Comparison of ENCODE assay signal across 16 cellular contexts in the genomic region with DNA sequence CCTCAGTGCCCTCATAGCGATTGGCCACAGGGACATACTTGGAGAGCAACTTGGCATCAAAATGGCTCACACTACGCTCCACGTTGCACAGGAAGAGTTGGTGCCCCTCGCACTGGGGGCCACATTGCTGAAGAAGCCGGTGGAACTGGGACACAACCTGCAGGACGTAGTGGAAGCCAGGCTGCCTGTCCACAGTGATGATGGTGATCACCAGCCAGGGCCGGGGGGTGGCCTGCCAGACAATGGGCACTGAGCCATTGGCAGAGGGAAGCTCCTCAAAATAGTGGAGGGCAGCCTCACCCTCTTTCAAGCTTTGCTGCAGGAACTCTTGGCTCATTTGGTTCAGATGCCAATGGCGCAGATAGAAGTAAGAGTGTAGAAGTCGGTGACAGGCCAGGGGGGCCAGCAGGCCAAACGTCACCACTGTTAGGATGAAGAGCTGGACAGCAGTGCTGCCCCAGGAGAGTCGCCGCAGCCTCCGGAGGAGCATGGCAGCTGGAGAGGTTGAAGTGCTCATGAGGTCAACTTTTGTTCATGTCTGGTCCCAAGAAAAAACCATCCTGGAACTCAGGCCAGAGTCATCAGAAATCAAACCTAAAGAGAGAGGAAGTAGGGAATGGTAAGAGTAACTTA. TPM values are rescaled to one million over a fixed set of nuclear protein-coding genes. Genes with fewer than 3 reads are reported as not detected.
DNase-seq lines count a peak whose midpoint lies in the region; ATAC-seq and TF ChIP-seq lines count a peak whose summit lies in the region.
"Had no signal": no experiment of that assay in that cellular context is flagged by ENCODE, and none has a peak within 500 bp of the region (broad histone marks: within the 10 kb centered on the region; RNA-seq: fewer than 3 reads in every experiment).

No MANE protein-coding gene starts in this region.

- H3K23ac ChIP-seq in IMR-90 (ENCODE audit: low read depth, low read length) (no peak overlapping the region), mesenchymal stem cell (ENCODE audit: low read length in 2 of 2) (no peak overlapping the region)

- TF ChIP-seq POLR2A in IMR-90 (IDR thresholded peaks at IDR 0.05; ENCODE audit: low read depth, low read length): no peak

- 0 out of 2 replicates have a peak overlapping the region, but pooled peaks have one; percentile 23 for H3K27ac ChIP-seq in IMR-90 (ENCODE audit: insufficient read depth, low read length)
- peak overlapping the region; percentile 70 for H3K27ac ChIP-seq in mesenchymal stem cell (ENCODE audit: low read length, poor library complexity, severe bottlenecking)
- H3K27ac ChIP-seq: 22Rv1, BLaER1 had no signal

- H2BK120ac ChIP-seq in IMR-90 (ENCODE audit: low read depth, low read length): 0 out of 2 replicates have a peak overlapping the region, but pooled peaks have one; percentile 17
- no peak overlapping the region for H2BK120ac ChIP-seq in mesenchymal stem cell (ENCODE audit: low read depth, low read length)

- peaks cover 22% of the 10 kb centered on the region for H3K27me3 Mint-ChIP-seq in activated CD4-positive, alpha-beta T cell treated with anti-CD3 and anti-CD28 coated beads, Interleukin-2, amount 10 ng/mL, durations not matched to agents 24 days and 14 days
- no peaks in the 10 kb centered on the region for H3K27me3 Mint-ChIP-seq in chondrocyte (ENCODE audit: low read depth)
- H3K27me3 Mint-ChIP-seq in natural killer cell treated with Interleukin-12 subunit alpha and Interleukin-12 subunit beta and Interleukin-15 and Interleukin-18, amount 100 ng/mL, for 72 hours: peaks cover 8 to 34% of the 10 kb centered on the region in 2 donors

- H3K4me1 Mint-ChIP-seq in activated CD4-positive, alpha-beta T cell treated with anti-CD3 and anti-CD28 coated beads, Interleukin-2, amount 10 ng/mL, durations not matched to agents 24 days and 14 days: no peaks in the 10 kb centered on the region
- peaks cover 52% of the 10 kb centered on the region for H3K4me1 Mint-ChIP-seq in chondrocyte (ENCODE audit: low read depth)
- H3K4me1 Mint-ChIP-seq in natural killer cell treated with Interleukin-12 subunit alpha and Interleukin-12 subunit beta and Interleukin-15 and Interleukin-18, amount 100 ng/mL, for 72 hours (ENCODE audit: low read depth in 2 of 2): no peaks in the 10 kb centered on the region
- H3K4me1 Mint-ChIP-seq: CD8-positive, alpha-beta memory T cell had no signal

- no peak overlapping the region for H2AFZ ChIP-seq in IMR-90 (replicated peaks; ENCODE audit: low read length, poor library complexity)
- H2AFZ ChIP-seq in mesenchymal stem cell (ENCODE audit: low read depth, low read length): no peak overlapping the region

- H3K4me3 ChIP-seq in IMR-90 (ENCODE audit: insufficient read depth, low read depth, low read length) (no peak overlapping the region), mesenchymal stem cell (ENCODE audit: insufficient read depth in 1 of 2, low read depth in 1 of 2, low read length in 2 of 2) (no peak overlapping the region)
- H3K4me3 ChIP-seq: BLaER1, GM12878 had no signal

- dilution Hi-C loops in IMR-90 (cut with HindIII; ENCODE audit: low sequenced_read_pairs, unreplicated experiment): no loop called here

- TF ChIP-seq CTCF in IMR-90 (conservative IDR thresholded peaks at IDR 0.05; ENCODE audit: low read depth, low read length) (no peak), chondrocyte (IDR thresholded peaks at IDR 0.05) (no peak)

- intact Hi-C loops in activated CD4-positive, alpha-beta T cell treated with anti-CD3 and anti-CD28 coated beads, Interleukin-2, amount 10 ng/mL, durations not matched to agents 24 days and 14 days (cut with micrococcal nuclease): no loop called here
- intact Hi-C loops in IMR-90 (cut with micrococcal nuclease): no loop called here

- H3K4ac ChIP-seq in IMR-90 (ENCODE audit: low read depth, low read length) (peak overlapping the region; percentile 32; the same call in 1 of the 2 replicates), mesenchymal stem cell (ENCODE audit: low read depth in 1 of 2, low read length in 2 of 2) (no peak overlapping the region)

- 89% methylated on average over 3 of the region's 13 CpGs; no CpG with 5 or more reads in 1 of the 2 experiments for WGBS in IMR-90 (ENCODE audit: extremely low coverage in 2 of 2, insufficient read length in 1 of 2), 2 experiments
- WGBS in mesenchymal stem cell: 97% methylated on average over 13 of the region's 13 CpGs

- 0 out of 2 replicates have a peak overlapping the region, but pooled peaks have one; percentile 47 for H4K91ac ChIP-seq in IMR-90 (ENCODE audit: insufficient read depth, low read depth, low read length)
- H4K91ac ChIP-seq in mesenchymal stem cell (ENCODE audit: low read length): no peak overlapping the region

- peak overlapping the region; percentile 21 for H3K27ac Mint-ChIP-seq in activated CD4-positive, alpha-beta T cell treated with anti-CD3 and anti-CD28 coated beads, Interleukin-2, amount 10 ng/mL, durations not matched to agents 24 days and 14 days
- peak overlapping the region; percentile 62 for H3K27ac Mint-ChIP-seq in chondrocyte (ENCODE audit: unreplicated experiment)
- no peak overlapping the region for H3K27ac Mint-ChIP-seq in natural killer cell treated with Interleukin-12 subunit alpha and Interleukin-12 subunit beta and Interleukin-15 and Interleukin-18, amount 100 ng/mL, for 72 hours

- no peaks in the 10 kb centered on the region for H3K27me3 ChIP-seq in IMR-90 (ENCODE audit: control insufficient read depth, insufficient read depth, low read length)
- no peaks in the 10 kb centered on the region for H3K27me3 ChIP-seq in mesenchymal stem cell (ENCODE audit: control insufficient read depth in 1 of 2, insufficient read depth in 1 of 2, low read length in 2 of 2)
- H3K27me3 ChIP-seq: BLaER1 had no signal

- no peaks in the 10 kb centered on the region for H3K9me3 Mint-ChIP-seq in activated CD4-positive, alpha-beta T cell treated with anti-CD3 and anti-CD28 coated beads, Interleukin-2, amount 10 ng/mL, durations not matched to agents 24 days and 14 days
- H3K9me3 Mint-ChIP-seq in chondrocyte (ENCODE audit: low read depth): no peaks in the 10 kb centered on the region
- no peaks in the 10 kb centered on the region for H3K9me3 Mint-ChIP-seq in natural killer cell treated with Interleukin-12 subunit alpha and Interleukin-12 subunit beta and Interleukin-15 and Interleukin-18, amount 100 ng/mL, for 72 hours
- H3K9me3 Mint-ChIP-seq: CD8-positive, alpha-beta memory T cell had no signal

- H3K79me1 ChIP-seq in IMR-90 (ENCODE audit: low read depth in 1 of 2, low read length in 2 of 2) (peaks cover 13 to 53% of the 10 kb centered on the region in 2 experiments), mesenchymal stem cell (replicated peaks; ENCODE audit: low read length, poor library complexity, severe bottlenecking) (peaks cover 34% of the 10 kb centered on the region)

- H3K14ac ChIP-seq in IMR-90 (replicated peaks; ENCODE audit: low read depth, low read length) (0 out of 2 replicates have a peak overlapping the region, but pooled peaks have one; percentile 28), mesenchymal stem cell (ENCODE audit: low read length in 2 of 2) (no peak overlapping the region)

- CTCF ChIA-PET in IMR-90 (lab: Yijun Ruan, JAX): interaction anchor here (1.8 kb wide), 1 partner anchor 18 kb away, joined by 5 read pairs; no protein-coding TSS in a partner anchor

- H3K36me3 Mint-ChIP-seq in activated CD4-positive, alpha-beta T cell treated with anti-CD3 and anti-CD28 coated beads, Interleukin-2, amount 10 ng/mL, durations not matched to agents 24 days and 14 days (ENCODE audit: low read depth): no peaks in the 10 kb centered on the region
- H3K36me3 Mint-ChIP-seq in chondrocyte (ENCODE audit: low read depth): peaks cover 35% of the 10 kb centered on the region
- no peaks in the 10 kb centered on the region for H3K36me3 Mint-ChIP-seq in natural killer cell treated with Interleukin-12 subunit alpha and Interleukin-12 subunit beta and Interleukin-15 and Interleukin-18, amount 100 ng/mL, for 72 hours
- H3K36me3 Mint-ChIP-seq: CD8-positive, alpha-beta memory T cell had no signal

- ATAC-seq in IMR-90 (ENCODE audit: low read depth): no peak
- no peak for ATAC-seq in natural killer cell treated with Interleukin-12 subunit alpha and Interleukin-12 subunit beta and Interleukin-15 and Interleukin-18, amount 100 ng/mL, for 72 hours
- ATAC-seq: GM12878 had no signal

- no peak overlapping the region for H4K8ac ChIP-seq in IMR-90 (ENCODE audit: low read depth in 2 of 2, low read length in 2 of 2)
- no peak overlapping the region for H4K8ac ChIP-seq in mesenchymal stem cell (ENCODE audit: low read length)

- H3K9me3 ChIP-seq in IMR-90 (ENCODE audit: control insufficient read depth, insufficient read depth, low read length) (no peaks in the 10 kb centered on the region), mesenchymal stem cell (ENCODE audit: control insufficient read depth, low read length) (no peaks in the 10 kb centered on the region)
- H3K9me3 ChIP-seq: BLaER1, Caco-2 had no signal

- peaks cover 16% of the 10 kb centered on the region for H3K36me3 ChIP-seq in IMR-90 (ENCODE audit: control insufficient read depth, insufficient read depth, low read length)
- peaks cover 0 to 15% of the 10 kb centered on the region in 2 experiments for H3K36me3 ChIP-seq in mesenchymal stem cell (ENCODE audit: control insufficient read depth in 1 of 2, insufficient read depth in 2 of 2, low read depth in 1 of 2, low read length in 2 of 2)
- H3K36me3 ChIP-seq: BLaER1 had no signal

- H3K9me1 ChIP-seq in IMR-90 (ENCODE audit: insufficient read depth, low read length): peaks cover 18% of the 10 kb centered on the region

- no peak overlapping the region for H3K18ac ChIP-seq in IMR-90 (ENCODE audit: low read depth, low read length)
- no peak overlapping the region for H3K18ac ChIP-seq in mesenchymal stem cell (ENCODE audit: low read depth in 1 of 2, low read length in 2 of 2)

- POLR2A ChIA-PET in IMR-90 (lab: Charles Lee; ENCODE audit: unreplicated experiment): no interaction called here

- no peak overlapping the region for H2BK20ac ChIP-seq in IMR-90 (ENCODE audit: low read depth, low read length)

- H3K4me3 Mint-ChIP-seq in activated CD4-positive, alpha-beta T cell treated with anti-CD3 and anti-CD28 coated beads, Interleukin-2, amount 10 ng/mL, durations not matched to agents 24 days and 14 days: no peak overlapping the region
- H3K4me3 Mint-ChIP-seq in chondrocyte (ENCODE audit: unreplicated experiment): no peak overlapping the region
- H3K4me3 Mint-ChIP-seq in natural killer cell treated with Interleukin-12 subunit alpha and Interleukin-12 subunit beta and Interleukin-15 and Interleukin-18, amount 100 ng/mL, for 72 hours: no peak overlapping the region
- H3K4me3 Mint-ChIP-seq: CD8-positive, alpha-beta memory T cell had no signal

- H4K20me1 ChIP-seq in IMR-90 (ENCODE audit: insufficient read depth, low read length): peaks cover 9% of the 10 kb centered on the region
- H4K20me1 ChIP-seq: BLaER1 had no signal

- BruUV-seq in IMR-90 (replicated peaks; lab: Mats Ljungman, UMichigan): no TSS peak

- no peak overlapping the region for H2BK5ac ChIP-seq in IMR-90 (ENCODE audit: low read depth, low read length, poor library complexity, severe bottlenecking)
- H2BK5ac ChIP-seq in mesenchymal stem cell (ENCODE audit: low read depth, low read length, poor library complexity, severe bottlenecking): peak overlapping the region; percentile 48

- in situ Hi-C loops in IMR-90 (cut with MboI; ENCODE audit: low sequenced_read_pairs): no loop called here

- no peak for DNase-seq in activated CD4-positive, alpha-beta T cell treated with anti-CD3 and anti-CD28 coated beads, Interleukin-2, amount 10 ng/mL, durations not matched to agents 24 days and 14 days
- no peak for DNase-seq in activated CD4-positive, alpha-beta T cell treated with anti-CD3 and anti-CD28 coated beads for 4 hours
- no peak for DNase-seq in IMR-90
- DNase-seq in chondrocyte (ENCODE audit: low spot score): peak; percentile 87
- no peak for DNase-seq in mesenchymal stem cell
- no peak for DNase-seq in natural killer cell treated with Interleukin-12 subunit alpha and Interleukin-12 subunit beta and Interleukin-15 and Interleukin-18, amount 100 ng/mL, for 72 hours (ENCODE audit: low spot score)
- no peak for DNase-seq in GM03348 (ENCODE audit: low spot score)
- DNase-seq in middle frontal gyrus (ENCODE audit: extremely low spot score, low spot score): no peak
- DNase-seq: AML-193; Caco-2; CD8-positive, alpha-beta memory T cell had no signal

- peak overlapping the region; percentile 22 for H2AK9ac ChIP-seq in IMR-90 (replicated peaks; ENCODE audit: low read depth, low read length, poor library complexity)

- H2BK15ac ChIP-seq in IMR-90 (ENCODE audit: low read depth, low read length) (no peak overlapping the region), mesenchymal stem cell (ENCODE audit: low read depth, poor library complexity, severe bottlenecking) (no peak overlapping the region)

- no peak for TF ChIP-seq RAD21 in IMR-90 (IDR thresholded peaks at IDR 0.05; ENCODE audit: low read length)

- H3K56ac ChIP-seq in IMR-90 (ENCODE audit: extremely low read depth, insufficient read depth, low read length): no peak overlapping the region

- peak overlapping the region; percentile 23; the same call in 1 of the 2 replicates for H3K4me2 ChIP-seq in IMR-90 (ENCODE audit: low read depth, low read length)
- no peak overlapping the region for H3K4me2 ChIP-seq in mesenchymal stem cell (ENCODE audit: low read length, poor library complexity, severe bottlenecking)
- H3K4me2 ChIP-seq: BLaER1 had no signal

- no peak overlapping the region for H2BK12ac ChIP-seq in mesenchymal stem cell (ENCODE audit: low read length in 2 of 2)

- H2AK5ac ChIP-seq in IMR-90 (ENCODE audit: low read depth, low read length) (0 out of 2 replicates have a peak overlapping the region, but pooled peaks have one; percentile 21), mesenchymal stem cell (ENCODE audit: low read length, severe bottlenecking) (peak overlapping the region; percentile 36)

- peaks cover 9% of the 10 kb centered on the region for H3K4me1 ChIP-seq in IMR-90 (ENCODE audit: control insufficient read depth, insufficient read depth, low read length)
- peaks cover 22% of the 10 kb centered on the region for H3K4me1 ChIP-seq in mesenchymal stem cell (ENCODE audit: control insufficient read depth, insufficient read depth, low read depth, low read length)
- H3K4me1 ChIP-seq: Caco-2 had no signal

- H4K5ac ChIP-seq in IMR-90 (ENCODE audit: low read depth, low read length): no peak overlapping the region

- H3K9ac ChIP-seq in IMR-90 (ENCODE audit: low read depth, low read length): no peak overlapping the region
- no peak overlapping the region for H3K9ac ChIP-seq in mesenchymal stem cell (ENCODE audit: low read length)
- H3K9ac ChIP-seq: BLaER1 had no signal

RNA-seq across cellular contexts. Expression of a gene that starts 41.1 kb away (rescaled TPM):
- not detected in 2 replicates for total RNA-seq in activated CD4-positive, alpha-beta T cell treated with anti-CD3 and anti-CD28 coated beads, Interleukin-2, amount 10 ng/mL, durations not matched to agents 24 days and 14 days
- not detected in 2 replicates for total RNA-seq in IMR-90 (2012; rRNA removed)
- polyA plus RNA-seq in IMR-90 (2012; rRNA removed): not detected in 2 replicates
- not detected in 2 replicates for polyA plus RNA-seq in IMR-90 (2012; cell fraction: cytosol; rRNA removed)
- polyA plus RNA-seq in IMR-90 (2012; cell fraction: nucleus; rRNA removed; ENCODE audit: low replicate concordance): not detected in 2 replicates
- 0.25 TPM in 1 of 3 replicates, not detected in the others for total RNA-seq in chondrocyte
- not detected for polyA plus RNA-seq in mesenchymal stem cell (2013, experiment 1 of 2)
- polyA plus RNA-seq in mesenchymal stem cell (2013, experiment 2 of 2): 0.03 TPM
- not detected for total RNA-seq in natural killer cell treated with Interleukin-12 subunit alpha and Interleukin-12 subunit beta and Interleukin-15 and Interleukin-18, amount 100 ng/mL, for 72 hours
- total RNA-seq: A673; CD8-positive, alpha-beta memory T cell; HT-29 had no signal
- polyA plus RNA-seq: CD8-positive, alpha-beta memory T cell had no signal

RNA-seq across cellular contexts. Expression of a gene that starts 57.0 kb away (rescaled TPM):
- total RNA-seq in activated CD4-positive, alpha-beta T cell treated with anti-CD3 and anti-CD28 coated beads, Interleukin-2, amount 10 ng/mL, durations not matched to agents 24 days and 14 days: 37.9 and 43.8 TPM in 2 replicates
- total RNA-seq in IMR-90 (2012; rRNA removed) (21.3 and 30.8 TPM in 2 replicates), chondrocyte (42.6 to 68.6 TPM (median 47.4 TPM) in 3 replicates)
- polyA plus RNA-seq in IMR-90 (2012; rRNA removed): 10.1 and 13.7 TPM in 2 replicates
- 2.0 and 4.0 TPM in 2 replicates for polyA plus RNA-seq in IMR-90 (2012; cell fraction: cytosol; rRNA removed)
- polyA plus RNA-seq in IMR-90 (2012; cell fraction: nucleus; rRNA removed; ENCODE audit: low replicate concordance): 1.3 and 8.6 TPM in 2 replicates
- polyA plus RNA-seq in mesenchymal stem cell (2013, experiment 1 of 2): 25.4 TPM
- polyA plus RNA-seq in mesenchymal stem cell (2013, experiment 2 of 2): 22.3 TPM
- total RNA-seq in natural killer cell treated with Interleukin-12 subunit alpha and Interleukin-12 subunit beta and Interleukin-15 and Interleukin-18, amount 100 ng/mL, for 72 hours: 10 to 100 TPM; 39.3 to 46.0 TPM

Comparison
In these comparisons a context has a peak if more than half of its experiments do, and no peak if none do; other contexts are left out.
1. H3K27ac Mint-ChIP-seq: peak in activated CD4-positive, alpha-beta T cell treated with anti-CD3 and anti-CD28 coated beads, Interleukin-2, amount 10 ng/mL, durations not matched to agents 24 days and 14 days (single experiment) and chondrocyte (single experiment); none in natural killer cell treated with Interleukin-12 subunit alpha and Interleukin-12 subunit beta and Interleukin-15 and Interleukin-18, amount 100 ng/mL, for 72 hours (0 of 2).